In the genomic region with DNA sequence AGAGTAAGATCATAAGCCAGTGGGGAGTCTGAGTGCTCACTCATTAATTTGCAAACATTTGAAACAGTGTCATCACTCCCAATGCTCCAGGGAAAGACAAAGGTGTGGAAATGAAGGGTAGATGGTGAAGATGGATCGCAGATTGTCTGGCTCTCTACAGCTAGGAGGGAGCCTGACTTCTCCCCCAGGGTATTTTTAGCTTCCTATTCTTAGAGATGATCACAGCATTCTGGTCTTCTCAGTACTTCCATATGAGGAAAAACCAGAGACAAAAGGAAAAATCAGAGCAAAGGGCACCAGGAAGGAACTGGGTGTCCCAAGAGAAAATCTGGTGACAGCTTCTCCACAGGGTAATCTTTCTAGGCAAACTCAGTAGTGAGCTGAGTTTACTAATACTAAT, we compare ENCODE assay signal across 12 cellular contexts.
A peak's percentile ranks its signal among the peaks of the same experiment; 100 is the strongest.
DNase-seq lines count a peak whose midpoint lies in the region; ATAC-seq and TF ChIP-seq lines count a peak whose summit lies in the region.
"Had no signal": no experiment of that assay in that cellular context is flagged by ENCODE, and none has a peak within 500 bp of the region (broad histone marks: within the 10 kb centered on the region; RNA-seq: fewer than 3 reads in every experiment).

No MANE protein-coding gene starts in this region.

- no peak for TF ChIP-seq CTCF in GM13977 (IDR thresholded peaks at IDR 0.05; ENCODE audit: extremely low read depth, insufficient read depth, missing control alignments)

- intact Hi-C loops in Right ventricle myocardium superior (cut with DNase I): no loop called here
- intact Hi-C loops in left cardiac atrium (cut with DNase I): no loop called here

- peak; percentile 84 for ATAC-seq in Right ventricle myocardium superior (ENCODE audit: poor library complexity)
- ATAC-seq in left cardiac atrium: peak; percentile 78 to 89
- ATAC-seq: A549 had no signal

- DNase-seq in Right ventricle myocardium superior: no peak
- no peak for DNase-seq in left cardiac atrium
- DNase-seq in myocyte (ENCODE audit: low read depth): peak; percentile 55
- DNase-seq in GM13977 (ENCODE audit: low spot score): no peak
- DNase-seq in foreskin melanocyte: no peak
- no peak for DNase-seq in GM19240 (ENCODE audit: insufficient read length, low spot score)
- DNase-seq: BE2C; Caco-2; CD8-positive, alpha-beta memory T cell; DND-41; GDM1 had no signal

- in situ Hi-C loops in GM13977 (cut with MboI; ENCODE audit: low pct_unique_long_range_greater_than_20kb, low sequenced_read_pairs, unreplicated experiment): no loop called here
